In genomic region chr12:102526701-102527100, GRCh38 we compare ENCODE assay signal across 21 cellular contexts. TPM values are rescaled to one million over a fixed set of nuclear protein-coding genes. Genes with fewer than 3 reads are reported as not detected.
"Had no signal": no experiment of that assay in that cellular context is flagged by ENCODE, and none has a peak within 500 bp of the region (broad histone marks: within the 10 kb centered on the region; RNA-seq: fewer than 3 reads in every experiment).

No MANE protein-coding gene starts in this region.

- H3K36me3 Mint-ChIP-seq: activated naive CD4-positive, alpha-beta T cell treated with anti-CD3 and anti-CD28 coated beads, Interleukin-2, amount 50 U/mL, for 24 hours; natural killer cell; WTC11 had no signal

- H3K9me3 Mint-ChIP-seq: activated CD4-positive, alpha-beta T cell treated with anti-CD3 and anti-CD28 coated beads, Interleukin-2, amount 10 ng/mL, durations not matched to agents 24 days and 14 days; activated naive CD4-positive, alpha-beta T cell treated with anti-CD3 and anti-CD28 coated beads, Interleukin-2, amount 50 U/mL, for 24 hours; dendritic cell treated with granulocyte-macrophage colony-stimulating factor and Interleukin-4, amounts not matched to agents 40 ng/mL and 50 ng/mL, for 4 days; stimulated activated naive CD8-positive, alpha-beta T cell treated with anti-CD3 and anti-CD28 coated beads, Interleukin-15, amount 100 ng/mL, for 72 hours had no signal

- H3K27ac Mint-ChIP-seq: activated CD4-positive, alpha-beta T cell treated with anti-CD3 and anti-CD28 coated beads, Interleukin-2, amount 10 ng/mL, durations not matched to agents 24 days and 14 days; activated CD8-positive, alpha-beta T cell treated with anti-CD3 and anti-CD28 coated beads, Interleukin-2, amount 10 ng/mL, durations not matched to agents 7 days and 5 days; activated naive CD4-positive, alpha-beta T cell treated with anti-CD3 and anti-CD28 coated beads, Interleukin-2, amount 50 U/mL, for 24 hours; dendritic cell treated with granulocyte-macrophage colony-stimulating factor and Interleukin-4, amounts not matched to agents 40 ng/mL and 50 ng/mL, for 4 days; natural killer cell; progenitor cell of endocrine pancreas; stimulated activated naive CD8-positive, alpha-beta T cell treated with anti-CD3 and anti-CD28 coated beads, Interleukin-15, amount 100 ng/mL, for 72 hours; T-helper 17 cell; WTC11 had no signal

- H3K27me3 ChIP-seq: right lobe of liver, testis, upper lobe of left lung had no signal

- H3K27ac ChIP-seq: right lobe of liver, testis, upper lobe of left lung had no signal

- H3K4me3 Mint-ChIP-seq: activated CD4-positive, alpha-beta T cell treated with anti-CD3 and anti-CD28 coated beads, Interleukin-2, amount 10 ng/mL, durations not matched to agents 24 days and 14 days; activated CD8-positive, alpha-beta T cell treated with anti-CD3 and anti-CD28 coated beads, Interleukin-2, amount 10 ng/mL, durations not matched to agents 7 days and 5 days; activated naive CD4-positive, alpha-beta T cell treated with anti-CD3 and anti-CD28 coated beads, Interleukin-2, amount 50 U/mL, for 24 hours; dendritic cell treated with granulocyte-macrophage colony-stimulating factor and Interleukin-4, amounts not matched to agents 40 ng/mL and 50 ng/mL, for 4 days; natural killer cell; stimulated activated naive CD8-positive, alpha-beta T cell treated with anti-CD3 and anti-CD28 coated beads, Interleukin-15, amount 100 ng/mL, for 72 hours; T-helper 17 cell; WTC11 had no signal

- H3K4me1 Mint-ChIP-seq: activated CD4-positive, alpha-beta T cell treated with anti-CD3 and anti-CD28 coated beads, Interleukin-2, amount 10 ng/mL, durations not matched to agents 24 days and 14 days; activated naive CD4-positive, alpha-beta T cell treated with anti-CD3 and anti-CD28 coated beads, Interleukin-2, amount 50 U/mL, for 24 hours; natural killer cell; stimulated activated naive CD8-positive, alpha-beta T cell treated with anti-CD3 and anti-CD28 coated beads, Interleukin-15, amount 100 ng/mL, for 72 hours; T-helper 17 cell had no signal

- H3K4me3 ChIP-seq: right lobe of liver, testis, upper lobe of left lung had no signal

- H3K9me3 ChIP-seq: right lobe of liver, testis, upper lobe of left lung had no signal

- DNase-seq: activated CD4-positive, alpha-beta T cell treated with anti-CD3 and anti-CD28 coated beads, Interleukin-2, amount 10 ng/mL, durations not matched to agents 24 days and 14 days; activated CD8-positive, alpha-beta memory T cell treated with anti-CD3 and anti-CD28 coated beads, Interleukin-2, amount 50 U/mL, for 4 hours; activated CD8-positive, alpha-beta T cell treated with anti-CD3 and anti-CD28 coated beads, Interleukin-2, amount 10 ng/mL, durations not matched to agents 7 days and 5 days; activated effector memory CD4-positive, alpha-beta T cell treated with anti-CD3 and anti-CD28 coated beads, Interleukin-2, amount 50 U/mL, for 16 hours; activated T-cell treated with anti-CD3 and anti-CD28 coated beads, Interleukin-2, amount 50 U/mL, for 48 hours; anterior cingulate cortex; effector memory CD4-positive, alpha-beta T cell; hippocampal formation; mesendoderm; natural killer cell; nucleus accumbens; right lobe of liver; stimulated activated CD4-positive, alpha-beta T cell treated with anti-CD3 and anti-CD28 coated beads, Interleukin-1b, Interleukin-23, amount 100 ng/mL, for 48 hours; stimulated activated naive CD8-positive, alpha-beta T cell treated with anti-CD3 and anti-CD28 coated beads, Interleukin-15, amount 100 ng/mL, for 72 hours; T-helper 17 cell; testis had no signal

- H3K36me3 ChIP-seq: right lobe of liver, upper lobe of left lung had no signal

- H3K4me1 ChIP-seq: right lobe of liver, testis, upper lobe of left lung had no signal

- ATAC-seq: activated CD8-positive, alpha-beta T cell treated with anti-CD3 and anti-CD28 coated beads, Interleukin-2, amount 10 ng/mL, durations not matched to agents 7 days and 5 days; natural killer cell; right lobe of liver; stimulated activated naive CD8-positive, alpha-beta T cell treated with anti-CD3 and anti-CD28 coated beads, Interleukin-15, amount 100 ng/mL, for 72 hours; T-helper 17 cell; WTC11 had no signal

RNA-seq across cellular contexts. Expression of gene IGF1, which starts 46.3 kb away (rescaled TPM):
- total RNA-seq: T-helper 17 cell, WTC11 had no signal
